ENCODE assay signal across 1 cellular context in genomic region chr11:65119670-65119995, GRCh38.
TF ChIP-seq lines count a peak whose summit lies in the region.

No MANE protein-coding gene starts in this region.

TF ChIP-seq in WTC11, 78 proteins besides CTCF, POLR2A, EP300 and RAD21:
- TF ChIP-seq ATF3 (CRISPR knock-in tag; conservative IDR thresholded peaks at IDR 0.05), result no peak
- no peak for TF ChIP-seq ZMAT4 (CRISPR knock-in tag; IDR thresholded peaks at IDR 0.05)
- no peak for TF ChIP-seq IRF2 (CRISPR knock-in tag; IDR thresholded peaks at IDR 0.05; ENCODE audit: borderline replicate concordance, low read depth)
- no peak for TF ChIP-seq ZNF281 (CRISPR knock-in tag; IDR thresholded peaks at IDR 0.05)
- TF ChIP-seq E2F1 (CRISPR knock-in tag; IDR thresholded peaks at IDR 0.05), result no peak
- no peak for TF ChIP-seq NFYB (CRISPR knock-in tag; conservative IDR thresholded peaks at IDR 0.05; ENCODE audit: low read depth)
- no peak for TF ChIP-seq TCF7 (CRISPR knock-in tag; IDR thresholded peaks at IDR 0.05; ENCODE audit: low read depth)
- TF ChIP-seq ATF1 (CRISPR knock-in tag; IDR thresholded peaks at IDR 0.05), result no peak
- TF ChIP-seq IRF1 (CRISPR knock-in tag; IDR thresholded peaks at IDR 0.05), result no peak
- no peak for TF ChIP-seq ZNF425 (CRISPR knock-in tag; conservative IDR thresholded peaks at IDR 0.05)
- no peak for TF ChIP-seq ATF6 (CRISPR knock-in tag; IDR thresholded peaks at IDR 0.05)
TF ChIP-seq in WTC11: peak in this region for 0.
